ENCODE assay signal across 24 cellular contexts in genomic region chr2:221347471-221347870, GRCh38.
DNase-seq lines count a peak whose midpoint lies in the region; ATAC-seq and TF ChIP-seq lines count a peak whose summit lies in the region.
"Had no signal": no experiment of that assay in that cellular context is flagged by ENCODE, and none has a peak within 500 bp of the region (broad histone marks: within the 10 kb centered on the region; RNA-seq: fewer than 3 reads in every experiment).

No MANE protein-coding gene starts in this region.

- H3K4me1 Mint-ChIP-seq in MCF 10A (ENCODE audit: insufficient read depth, unreplicated experiment): no peaks in the 10 kb centered on the region
- H3K4me1 Mint-ChIP-seq: naive thymus-derived CD4-positive, alpha-beta T cell had no signal

- no peak overlapping the region for H3K27ac Mint-ChIP-seq in MCF 10A (ENCODE audit: low read depth, unreplicated experiment)
- H3K27ac Mint-ChIP-seq: CD4-positive, alpha-beta T cell; naive thymus-derived CD4-positive, alpha-beta T cell; stimulated activated naive CD8-positive, alpha-beta T cell treated with anti-CD3 and anti-CD28 coated beads, Interleukin-15, Interleukin-2, amounts not matched to agents 100 ng/mL and 50 ng/mL, for 24 hours had no signal

- no peaks in the 10 kb centered on the region for H3K36me3 Mint-ChIP-seq in MCF 10A (ENCODE audit: insufficient read depth, unreplicated experiment)
- H3K36me3 Mint-ChIP-seq: naive thymus-derived CD4-positive, alpha-beta T cell had no signal

- H3K4me3 ChIP-seq in mammary epithelial cell (replicated peaks in 1 of 3; ENCODE audit: insufficient read depth in 1 of 3, low read depth in 2 of 3, low read length in 3 of 3) (no peak overlapping the region), foreskin fibroblast (ENCODE audit: low read depth in 1 of 2, low read length in 2 of 2) (no peak overlapping the region), left lung (no peak overlapping the region)
- H3K4me3 ChIP-seq: body of pancreas, skin epidermis, thoracic aorta, vagina had no signal

- no peak overlapping the region for H3K9ac ChIP-seq in mammary epithelial cell (ENCODE audit: insufficient read depth, low read length)

- BruUV-seq in mammary epithelial cell (replicated peaks; lab: Mats Ljungman, UMichigan): no TSS peak
- BruUV-seq in MCF 10A (replicated peaks; lab: Mats Ljungman, UMichigan): no TSS peak

- H3K36me3 ChIP-seq in mammary epithelial cell (ENCODE audit: insufficient read depth, low read length): no peaks in the 10 kb centered on the region
- H3K36me3 ChIP-seq in left lung: no peaks in the 10 kb centered on the region
- H3K36me3 ChIP-seq: thoracic aorta, vagina had no signal

- no peak overlapping the region for H3K4me3 Mint-ChIP-seq in MCF 10A (ENCODE audit: unreplicated experiment)
- H3K4me3 Mint-ChIP-seq: activated T-cell treated with anti-CD3 and anti-CD28 coated beads, Interleukin-2, amount 50 U/mL, for 4 hours; CD4-positive, alpha-beta T cell; naive thymus-derived CD4-positive, alpha-beta T cell; stimulated activated naive CD8-positive, alpha-beta T cell treated with anti-CD3 and anti-CD28 coated beads, Interleukin-15, Interleukin-2, amounts not matched to agents 100 ng/mL and 50 ng/mL, for 24 hours had no signal

- DNase-seq in mammary epithelial cell (peak; percentile 51), MCF 10A (ENCODE audit: unreplicated experiment) (no peak), SK-MEL-5 (ENCODE audit: low read depth, low spot score) (peak; percentile 72), foreskin fibroblast (peak; percentile 83 to 84), SIG-M5 (lab: John Stamatoyannopoulos, UW) (no peak), NCI-H1105 treated with DMSO at 0.1 percent for 48 hours (lab: John Stamatoyannopoulos, UW) (no peak), NCI-H2196 treated with DMSO at 0.1 percent for 48 hours (lab: John Stamatoyannopoulos, UW; ENCODE audit: unreplicated experiment) (no peak), left lung (no peak)
- DNase-seq: activated CD4-positive, alpha-beta T cell treated with anti-CD3 and anti-CD28 coated beads for 48 hours; activated gamma-delta T cell treated with Interleukin-2 at 50 U/mL for 16 hours; activated T-cell treated with anti-CD3 and anti-CD28 coated beads, Interleukin-2, amount 50 U/mL, for 4 hours; AML-193; body of pancreas; CD4-positive, alpha-beta T cell; left ventricle myocardium superior; midbrain; naive thymus-derived CD4-positive, alpha-beta T cell; NCI-H1436; NCI-H2081 treated with DMSO at 0.1 percent for 48 hours had no signal

- intact Hi-C loops in mammary epithelial cell (cut with micrococcal nuclease) (loop anchor here (10.0 kb wide), 1 partner anchor 227 kb away; the partner anchor contains the start of gene EPHA4), MCF 10A (cut with micrococcal nuclease) (no loop called here), left lung (cut with DNase I) (no loop called here)

- 12% methylated on average over 2 of the region's 2 CpGs for WGBS in mammary epithelial cell (ENCODE audit: low coverage, missing lambda C conversion rate)

- no peak for ATAC-seq in left lung
- ATAC-seq: activated T-cell treated with anti-CD3 and anti-CD28 coated beads, Interleukin-2, amount 50 U/mL, for 4 hours; body of pancreas; left ventricle myocardium superior; naive thymus-derived CD4-positive, alpha-beta T cell had no signal

- no peaks in the 10 kb centered on the region for H4K20me1 ChIP-seq in mammary epithelial cell (ENCODE audit: insufficient read depth, low read length)

- dilution Hi-C loops in mammary epithelial cell (cut with HindIII; ENCODE audit: low sequenced_read_pairs): no loop called here

- H3K79me2 ChIP-seq in mammary epithelial cell (ENCODE audit: insufficient read depth, low read length): no peaks in the 10 kb centered on the region

- in situ Hi-C loops in mammary epithelial cell (cut with MboI; ENCODE audit: low sequenced_read_pairs in 2 of 2): no loop called here
- in situ Hi-C loops in SK-MEL-5 (cut with HindIII; ENCODE audit: low pct_unique_long_range_greater_than_20kb, low sequenced_read_pairs): no loop called here

- H3K9me3 Mint-ChIP-seq in MCF 10A (ENCODE audit: unreplicated experiment): no peaks in the 10 kb centered on the region
- H3K9me3 Mint-ChIP-seq: activated T-cell treated with anti-CD3 and anti-CD28 coated beads, Interleukin-2, amount 50 U/mL, for 4 hours; CD4-positive, alpha-beta T cell; stimulated activated naive CD8-positive, alpha-beta T cell treated with anti-CD3 and anti-CD28 coated beads, Interleukin-15, Interleukin-2, amounts not matched to agents 100 ng/mL and 50 ng/mL, for 24 hours had no signal

- no peak overlapping the region for H3K4me2 ChIP-seq in mammary epithelial cell (ENCODE audit: insufficient read depth, low read depth, low read length)

- H3K4me1 ChIP-seq in mammary epithelial cell (ENCODE audit: insufficient read depth, low read length) (no peaks in the 10 kb centered on the region), left lung (no peaks in the 10 kb centered on the region)
- H3K4me1 ChIP-seq: vagina had no signal

- no peaks in the 10 kb centered on the region for H3K9me3 ChIP-seq in mammary epithelial cell (replicated peaks; ENCODE audit: insufficient read depth, low read length)
- H3K9me3 ChIP-seq in left lung: no peaks in the 10 kb centered on the region
- H3K9me3 ChIP-seq: body of pancreas, thoracic aorta, vagina had no signal

- no peaks in the 10 kb centered on the region for H3K27me3 ChIP-seq in mammary epithelial cell (ENCODE audit: insufficient read depth, low read length)
- H3K27me3 ChIP-seq in left lung: no peaks in the 10 kb centered on the region
- H3K27me3 ChIP-seq: body of pancreas, vagina had no signal

- no peak overlapping the region for H2AFZ ChIP-seq in mammary epithelial cell (ENCODE audit: low read depth, low read length)

- POLR2A ChIA-PET in MCF 10A (lab: Yijun Ruan, JAX): no interaction called here

- CTCF ChIA-PET in mammary epithelial cell (lab: Charles Lee; ENCODE audit: low non-redundant PET) (no interaction called here), MCF 10A (lab: Yijun Ruan, JAX) (no interaction called here)

- TF ChIP-seq CTCF in mammary epithelial cell (conservative IDR thresholded peaks at IDR 0.05 in 1 of 2, IDR thresholded peaks at IDR 0.05 in 1 of 2; ENCODE audit: extremely low read depth in 1 of 2, insufficient read depth in 1 of 2, low read depth in 1 of 2, low read length in 2 of 2) (no peak), MCF 10A (IDR thresholded peaks at IDR 0.05; ENCODE audit: unreplicated experiment) (no peak), foreskin fibroblast (IDR thresholded peaks at IDR 0.05; ENCODE audit: low read depth, low read length) (no peak), left lung (IDR thresholded peaks at IDR 0.05) (no peak)

- H3K27ac ChIP-seq in mammary epithelial cell (ENCODE audit: insufficient read depth, low read depth, low read length): no peak overlapping the region
- H3K27ac ChIP-seq in left lung: no peak overlapping the region
- H3K27ac ChIP-seq: body of pancreas, skin epidermis, thoracic aorta, vagina, VCaP had no signal

- no peaks in the 10 kb centered on the region for H3K27me3 Mint-ChIP-seq in MCF 10A (ENCODE audit: insufficient read depth, unreplicated experiment)
- H3K27me3 Mint-ChIP-seq: CD4-positive, alpha-beta T cell had no signal

Comparison
In these comparisons a context has a peak if more than half of its experiments do, and no peak if none do; other contexts are left out.
1. DNase-seq: peak in mammary epithelial cell (single experiment), SK-MEL-5 (single experiment) and foreskin fibroblast (2 of 2); none in MCF 10A (single experiment), SIG-M5 (single experiment), NCI-H1105 treated with DMSO at 0.1 percent for 48 hours (single experiment), NCI-H2196 treated with DMSO at 0.1 percent for 48 hours (single experiment) and left lung (0 of 2).